In the genomic region with DNA sequence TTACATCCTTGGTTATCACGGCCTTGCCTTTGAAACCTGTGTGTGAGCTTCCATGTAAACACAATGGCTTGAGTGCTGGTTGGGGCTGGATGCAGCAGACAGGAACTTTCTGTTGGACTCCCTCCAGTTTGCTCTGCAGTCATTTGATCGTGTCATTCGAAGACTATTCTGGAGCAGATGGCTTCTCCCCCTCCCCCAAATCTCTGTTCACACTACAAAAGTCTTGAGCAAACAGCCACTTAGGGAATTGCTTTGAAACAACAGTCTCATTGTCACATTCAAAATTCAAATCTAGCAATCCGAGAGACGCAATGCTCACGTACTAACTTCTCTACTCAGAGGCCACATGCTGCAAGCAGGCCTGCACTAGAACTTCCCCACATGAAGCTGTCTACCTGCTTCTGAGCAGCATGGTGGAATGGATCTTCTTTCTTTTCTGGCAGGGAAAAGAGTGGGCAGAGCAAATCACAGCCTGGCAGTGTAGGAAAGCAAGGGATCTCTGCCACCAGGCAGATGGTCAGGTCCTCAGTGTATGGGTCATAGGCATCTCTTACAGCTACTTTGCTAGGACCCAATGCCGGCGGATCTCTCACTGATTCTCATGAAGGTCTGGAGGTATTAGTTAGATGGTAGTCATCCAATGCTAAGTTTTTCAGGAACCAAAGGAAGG, we compare ENCODE assay signal across 12 cellular contexts.
DNase-seq lines count a peak whose midpoint lies in the region; ATAC-seq, FAIRE-seq and TF ChIP-seq lines count a peak whose summit lies in the region.
"Had no signal": no experiment of that assay in that cellular context is flagged by ENCODE, and none has a peak within 500 bp of the region (broad histone marks: within the 10 kb centered on the region; RNA-seq: fewer than 3 reads in every experiment).

No MANE protein-coding gene starts in this region.

- POLR2A ChIA-PET in CD8-positive, alpha-beta T cell (lab: Charles Lee), result no interaction called here

- peak overlapping the region; percentile 48 for H2AFZ ChIP-seq in astrocyte (ENCODE audit: low read depth, low read length)

- intact Hi-C loops in CD8-positive, alpha-beta T cell (cut with DNase I, micrococcal nuclease), result no loop called here

- no peak overlapping the region for H3K9ac ChIP-seq in astrocyte (ENCODE audit: low read length)

- no peak overlapping the region for H3K27ac ChIP-seq in astrocyte (ENCODE audit: low read depth, low read length)
- H3K27ac ChIP-seq in CD8-positive, alpha-beta T cell (ENCODE audit: low read depth, low read length), result no peak overlapping the region

- FAIRE-seq in astrocyte (lab: Jason Lieb, UNC), result peak; percentile 66

- no peaks in the 10 kb centered on the region for H3K9me3 ChIP-seq in astrocyte (ENCODE audit: insufficient read depth, low read depth, low read length)
- no peaks in the 10 kb centered on the region for H3K9me3 ChIP-seq in CD8-positive, alpha-beta T cell (ENCODE audit: low read length)

- H3K36me3 Mint-ChIP-seq in astrocyte (ENCODE audit: low read depth, unreplicated experiment), result no peaks in the 10 kb centered on the region
- H3K36me3 Mint-ChIP-seq in CD8-positive, alpha-beta T cell, result no peaks in the 10 kb centered on the region
- H3K36me3 Mint-ChIP-seq: naive B cell had no signal

- H3K4me1 ChIP-seq in astrocyte (ENCODE audit: insufficient read depth, low read length), result peaks cover 50% of the 10 kb centered on the region
- H3K4me1 ChIP-seq in CD8-positive, alpha-beta T cell (ENCODE audit: insufficient read depth, low read length), result no peaks in the 10 kb centered on the region

- CTCF ChIA-PET in CD8-positive, alpha-beta T cell (lab: Charles Lee), result no interaction called here

- TF ChIP-seq CTCF in astrocyte (IDR thresholded peaks at IDR 0.05; ENCODE audit: insufficient read depth, low read depth, low read length), result no peak
- no peak for TF ChIP-seq CTCF in CD8-positive, alpha-beta T cell (IDR thresholded peaks at IDR 0.05)

- peaks cover 38% of the 10 kb centered on the region for H3K4me1 Mint-ChIP-seq in astrocyte (ENCODE audit: low read depth, unreplicated experiment)
- no peaks in the 10 kb centered on the region for H3K4me1 Mint-ChIP-seq in CD8-positive, alpha-beta T cell (ENCODE audit: low read depth)
- H3K4me1 Mint-ChIP-seq: B cell, naive B cell had no signal

- no peak overlapping the region for H3K27ac Mint-ChIP-seq in astrocyte (ENCODE audit: unreplicated experiment)
- no peak overlapping the region for H3K27ac Mint-ChIP-seq in CD8-positive, alpha-beta T cell
- H3K27ac Mint-ChIP-seq: B cell had no signal

- H3K36me3 ChIP-seq in astrocyte (ENCODE audit: insufficient read depth, low read length), result no peaks in the 10 kb centered on the region
- no peaks in the 10 kb centered on the region for H3K36me3 ChIP-seq in CD8-positive, alpha-beta T cell (ENCODE audit: insufficient read depth, low read length)

- no peaks in the 10 kb centered on the region for H3K9me3 Mint-ChIP-seq in astrocyte (ENCODE audit: unreplicated experiment)
- H3K9me3 Mint-ChIP-seq in CD8-positive, alpha-beta T cell, result no peaks in the 10 kb centered on the region

- no peaks in the 10 kb centered on the region for H3K79me2 ChIP-seq in astrocyte (ENCODE audit: insufficient read depth, low read length)

- H3K4me2 ChIP-seq in astrocyte (ENCODE audit: low read length), result peak overlapping the region; percentile 29

- no peak overlapping the region for H3K4me3 Mint-ChIP-seq in astrocyte (ENCODE audit: unreplicated experiment)
- no peak overlapping the region for H3K4me3 Mint-ChIP-seq in CD8-positive, alpha-beta T cell
- H3K4me3 Mint-ChIP-seq: B cell, naive B cell had no signal

- ATAC-seq in CD8-positive, alpha-beta T cell, result no peak
- no peak for ATAC-seq in HG03378 (IDR thresholded peaks at IDR 0.05; ENCODE audit: unreplicated experiment)
- no peak for ATAC-seq in HG03108 (IDR thresholded peaks at IDR 0.05; ENCODE audit: unreplicated experiment)
- ATAC-seq in GM19452 (IDR thresholded peaks at IDR 0.05; ENCODE audit: unreplicated experiment), result no peak

- no peaks in the 10 kb centered on the region for H4K20me1 ChIP-seq in astrocyte (ENCODE audit: insufficient read depth, low read length)

- H3K27me3 Mint-ChIP-seq in astrocyte (ENCODE audit: low read depth, unreplicated experiment), result no peaks in the 10 kb centered on the region
- no peaks in the 10 kb centered on the region for H3K27me3 Mint-ChIP-seq in CD8-positive, alpha-beta T cell (ENCODE audit: low read depth)
- H3K27me3 Mint-ChIP-seq: B cell, naive B cell had no signal

- no peak overlapping the region for H3K4me3 ChIP-seq in astrocyte (ENCODE audit: insufficient read depth, low read depth, low read length)
- H3K4me3 ChIP-seq in CD8-positive, alpha-beta T cell (ENCODE audit: low read depth, low read length), result no peak overlapping the region

- DNase-seq in AG08395 (ENCODE audit: low spot score) (peak; percentile 65), NCI-H2029 treated with DMSO at 0.1 percent for 48 hours (lab: John Stamatoyannopoulos, UW) (peak; percentile 69), astrocyte (ENCODE audit: low read depth) (peak; percentile 66), kidney tubule cell (ENCODE audit: low spot score) (peak; percentile 71)
- no peak for DNase-seq in CD8-positive, alpha-beta T cell
- DNase-seq: erythroblast, Kasumi-1, naive B cell had no signal

- no peaks in the 10 kb centered on the region for H3K27me3 ChIP-seq in astrocyte (ENCODE audit: insufficient read depth, low read length)
- no peaks in the 10 kb centered on the region for H3K27me3 ChIP-seq in CD8-positive, alpha-beta T cell (ENCODE audit: insufficient read depth, low read length)

Comparison
In these comparisons a context has a peak if more than half of its experiments do, and no peak if none do; other contexts are left out.
1. DNase-seq: peak in AG08395 (single experiment), NCI-H2029 treated with DMSO at 0.1 percent for 48 hours (single experiment), astrocyte (single experiment) and kidney tubule cell (single experiment); none in CD8-positive, alpha-beta T cell (0 of 7).